ENCODE assay signal across 8 cellular contexts in genomic region chr1:89855413-89856123, GRCh38. TPM values are rescaled to one million over a fixed set of nuclear protein-coding genes. Genes with fewer than 3 reads are reported as not detected.
DNase-seq lines count a peak whose midpoint lies in the region; ATAC-seq lines count a peak whose summit lies in the region.

No MANE protein-coding gene starts in this region.

- ATAC-seq in GM19455 (IDR thresholded peaks at IDR 0.05; ENCODE audit: unreplicated experiment), result peak; percentile 82
- ATAC-seq in HG03520 (IDR thresholded peaks at IDR 0.05; ENCODE audit: unreplicated experiment), result peak; percentile 93

- intact Hi-C loops in posterior vena cava (cut with DNase I), result no loop called here

- DNase-seq in CD1c-positive myeloid dendritic cell (ENCODE audit: extremely low spot score) (peak; percentile 15), dedifferentiated amniotic fluid mesenchymal stem cell (ENCODE audit: extremely low spot score) (peak; percentile 47), NCI-H1092 (lab: John Stamatoyannopoulos, UW) (no peak), SHP77 (lab: John Stamatoyannopoulos, UW) (no peak), nucleus accumbens (lab: John Stamatoyannopoulos, UW) (no peak), posterior vena cava (ENCODE audit: low spot score) (no peak)

RNA-seq across cellular contexts. Expression of gene LRRC8D, which starts 34.7 kb away (rescaled TPM):
- total RNA-seq in posterior vena cava, result 1 to 10 TPM; 5.6 to 8.6 TPM

Comparison
In these comparisons a context has a peak if more than half of its experiments do, and no peak if none do; other contexts are left out.
1. DNase-seq: peak in CD1c-positive myeloid dendritic cell (single experiment) and dedifferentiated amniotic fluid mesenchymal stem cell (single experiment); none in NCI-H1092 (single experiment), SHP77 (0 of 2), nucleus accumbens (0 of 56) and posterior vena cava (single experiment).